In the genomic region with DNA sequence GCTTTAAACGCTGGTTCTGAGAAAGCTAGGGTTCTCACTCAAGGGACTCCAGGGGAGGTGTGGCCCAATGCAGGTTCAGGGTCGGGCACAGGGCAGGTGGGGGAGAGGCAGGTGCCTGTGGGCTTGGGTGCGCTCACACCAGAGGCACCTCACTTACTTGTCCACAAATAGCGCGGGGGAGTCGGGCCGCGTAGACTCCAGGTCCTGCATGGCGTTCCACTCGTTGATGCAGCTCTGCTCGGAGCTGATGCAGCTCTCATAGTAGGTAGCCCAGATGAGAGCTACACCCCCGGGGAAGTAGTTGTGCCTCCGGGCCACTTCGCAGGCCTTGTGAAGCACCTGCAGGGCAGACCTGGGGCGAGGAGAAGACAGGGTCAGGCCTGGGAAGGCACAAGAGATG, we compare ENCODE assay signal across 1 cellular context.
TF ChIP-seq lines count a peak whose summit lies in the region.

No MANE protein-coding gene starts in this region.

TF ChIP-seq in IMR-90, 13 proteins besides CTCF, POLR2A, EP300 and RAD21:
- TF ChIP-seq MAFK (IDR thresholded peaks at IDR 0.05; ENCODE audit: low read depth, low read length) (no peak), RCOR1 (IDR thresholded peaks at IDR 0.05; ENCODE audit: insufficient replicate concordance, low read length) (no peak), MAZ (IDR thresholded peaks at IDR 0.05; ENCODE audit: borderline replicate concordance, low read depth, low read length) (no peak), MXI1 (IDR thresholded peaks at IDR 0.05; ENCODE audit: borderline replicate concordance, low read depth, low read length) (no peak), RFX5 (IDR thresholded peaks at IDR 0.05; ENCODE audit: low read depth, low read length) (no peak), NFE2L2 (IDR thresholded peaks at IDR 0.05; ENCODE audit: low read depth, low read length) (no peak), CHD1 (IDR thresholded peaks at IDR 0.05; ENCODE audit: low read depth, low read length) (no peak), CEBPB (IDR thresholded peaks at IDR 0.05; ENCODE audit: low read depth, low read length) (no peak), FOS (IDR thresholded peaks at IDR 0.05; ENCODE audit: low read depth, low read length) (no peak), BHLHE40 (IDR thresholded peaks at IDR 0.05; ENCODE audit: low read depth, low read length) (no peak)
- TF ChIP-seq, protein P1, sequence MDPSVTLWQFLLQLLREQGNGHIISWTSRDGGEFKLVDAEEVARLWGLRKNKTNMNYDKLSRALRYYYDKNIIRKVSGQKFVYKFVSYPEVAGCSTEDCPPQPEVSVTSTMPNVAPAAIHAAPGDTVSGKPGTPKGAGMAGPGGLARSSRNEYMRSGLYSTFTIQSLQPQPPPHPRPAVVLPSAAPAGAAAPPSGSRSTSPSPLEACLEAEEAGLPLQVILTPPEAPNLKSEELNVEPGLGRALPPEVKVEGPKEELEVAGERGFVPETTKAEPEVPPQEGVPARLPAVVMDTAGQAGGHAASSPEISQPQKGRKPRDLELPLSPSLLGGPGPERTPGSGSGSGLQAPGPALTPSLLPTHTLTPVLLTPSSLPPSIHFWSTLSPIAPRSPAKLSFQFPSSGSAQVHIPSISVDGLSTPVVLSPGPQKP (IDR thresholded peaks at IDR 0.05; ENCODE audit: borderline replicate concordance, low read depth, low read length) = no peak
- TF ChIP-seq, protein P2, sequence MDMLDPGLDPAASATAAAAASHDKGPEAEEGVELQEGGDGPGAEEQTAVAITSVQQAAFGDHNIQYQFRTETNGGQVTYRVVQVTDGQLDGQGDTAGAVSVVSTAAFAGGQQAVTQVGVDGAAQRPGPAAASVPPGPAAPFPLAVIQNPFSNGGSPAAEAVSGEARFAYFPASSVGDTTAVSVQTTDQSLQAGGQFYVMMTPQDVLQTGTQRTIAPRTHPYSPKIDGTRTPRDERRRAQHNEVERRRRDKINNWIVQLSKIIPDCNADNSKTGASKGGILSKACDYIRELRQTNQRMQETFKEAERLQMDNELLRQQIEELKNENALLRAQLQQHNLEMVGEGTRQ (IDR thresholded peaks at IDR 0.05; ENCODE audit: low read depth, low read length) = no peak
TF ChIP-seq in IMR-90: peak in this region for 0.
